ENCODE assay signal across 11 cellular contexts in genomic region chr2:170843656-170844055, GRCh38. TPM values are rescaled to one million over a fixed set of nuclear protein-coding genes. Genes with fewer than 3 reads are reported as not detected.
DNase-seq lines count a peak whose midpoint lies in the region; ATAC-seq and TF ChIP-seq lines count a peak whose summit lies in the region.
"Had no signal": no experiment of that assay in that cellular context is flagged by ENCODE, and none has a peak within 500 bp of the region (broad histone marks: within the 10 kb centered on the region; RNA-seq: fewer than 3 reads in every experiment).

No MANE protein-coding gene starts in this region.

- H3K27me3 Mint-ChIP-seq in activated naive CD8-positive, alpha-beta T cell treated with anti-CD3 and anti-CD28 coated beads, Interleukin-2, amount 10 ng/mL, durations not matched to agents 7 days and 5 days = peaks cover under 1% of the 10 kb centered on the region

- no peak overlapping the region for H3K27ac Mint-ChIP-seq in activated naive CD8-positive, alpha-beta T cell treated with anti-CD3 and anti-CD28 coated beads, Interleukin-2, amount 10 ng/mL, durations not matched to agents 7 days and 5 days
- H3K27ac Mint-ChIP-seq: activated CD4-positive, alpha-beta memory T cell treated with anti-CD3 and anti-CD28 coated beads for 36 hours; type B pancreatic cell had no signal

- TF ChIP-seq CTCF in prostate gland (IDR thresholded peaks at IDR 0.05) = no peak

- H3K4me3 ChIP-seq in MG63 = no peak overlapping the region
- H3K4me3 ChIP-seq in mesodermal cell (ENCODE audit: extremely low read depth, insufficient read depth, low read length, poor library complexity, severe bottlenecking) = no peak overlapping the region
- no peak overlapping the region for H3K4me3 ChIP-seq in prostate gland

- H3K9me3 Mint-ChIP-seq in activated naive CD8-positive, alpha-beta T cell treated with anti-CD3 and anti-CD28 coated beads, Interleukin-2, amount 10 ng/mL, durations not matched to agents 7 days and 5 days = peaks cover 2% of the 10 kb centered on the region
- H3K9me3 Mint-ChIP-seq: activated CD4-positive, alpha-beta memory T cell treated with anti-CD3 and anti-CD28 coated beads for 36 hours; type B pancreatic cell had no signal

- no CpG with 5 or more reads among the region's 2 CpGs for WGBS in mesodermal cell (ENCODE audit: insufficient coverage in 2 of 2), 2 experiments
- WGBS in prostate gland = 33% methylated on average over 2 of the region's 2 CpGs

- peaks cover 14% of the 10 kb centered on the region for H3K4me1 Mint-ChIP-seq in activated naive CD8-positive, alpha-beta T cell treated with anti-CD3 and anti-CD28 coated beads, Interleukin-2, amount 10 ng/mL, durations not matched to agents 7 days and 5 days

- intact Hi-C loops in prostate gland (cut with DNase I) = no loop called here

- peaks cover 9% of the 10 kb centered on the region for H3K36me3 Mint-ChIP-seq in activated naive CD8-positive, alpha-beta T cell treated with anti-CD3 and anti-CD28 coated beads, Interleukin-2, amount 10 ng/mL, durations not matched to agents 7 days and 5 days
- H3K36me3 Mint-ChIP-seq: activated CD4-positive, alpha-beta memory T cell treated with anti-CD3 and anti-CD28 coated beads for 36 hours; type B pancreatic cell had no signal

- H3K27me3 ChIP-seq in MG63 (no peaks in the 10 kb centered on the region), prostate gland (replicated peaks; ENCODE audit: insufficient read depth) (no peaks in the 10 kb centered on the region)

- POLR2A ChIA-PET in activated naive CD8-positive, alpha-beta T cell treated with anti-CD3 and anti-CD28 coated beads, Interleukin-2, amount 10 ng/mL, durations not matched to agents 7 days and 5 days (lab: Charles Lee) = no interaction called here

- DNase-seq in GDM1 (lab: John Stamatoyannopoulos, UW) (peak; percentile 11), MG63 (peak; percentile 42), prostate gland (ENCODE audit: low spot score) (no peak), NCI-H510A treated with DMSO at 0.1 percent for 48 hours (lab: John Stamatoyannopoulos, UW) (no peak), ureter (ENCODE audit: low spot score) (no peak)
- DNase-seq in activated naive CD8-positive, alpha-beta T cell treated with anti-CD3 and anti-CD28 coated beads, Interleukin-2, amount 10 ng/mL, durations not matched to agents 7 days and 5 days = no peak
- DNase-seq: activated CD4-positive, alpha-beta memory T cell treated with anti-CD3 and anti-CD28 coated beads for 36 hours; NCI-H69 had no signal

- H3K4me3 Mint-ChIP-seq in activated naive CD8-positive, alpha-beta T cell treated with anti-CD3 and anti-CD28 coated beads, Interleukin-2, amount 10 ng/mL, durations not matched to agents 7 days and 5 days = peak overlapping the region; percentile 54
- H3K4me3 Mint-ChIP-seq: activated CD4-positive, alpha-beta memory T cell treated with anti-CD3 and anti-CD28 coated beads for 36 hours; type B pancreatic cell had no signal

- no peak for TF ChIP-seq POLR2A in prostate gland (IDR thresholded peaks at IDR 0.05)

- H3K9me3 ChIP-seq in MG63 (no peaks in the 10 kb centered on the region), mesodermal cell (ENCODE audit: control insufficient read depth, low read length) (no peaks in the 10 kb centered on the region), prostate gland (no peaks in the 10 kb centered on the region)

- peak overlapping the region; percentile 32 for H3K27ac ChIP-seq in mesodermal cell (ENCODE audit: low read depth, low read length, severe bottlenecking)
- no peak overlapping the region for H3K27ac ChIP-seq in prostate gland

- H3K36me3 ChIP-seq in MG63 (no peaks in the 10 kb centered on the region), mesodermal cell (ENCODE audit: control insufficient read depth, insufficient read depth, low read length) (peaks cover 56% of the 10 kb centered on the region), prostate gland (no peaks in the 10 kb centered on the region)

- ATAC-seq in activated naive CD8-positive, alpha-beta T cell treated with anti-CD3 and anti-CD28 coated beads, Interleukin-2, amount 10 ng/mL, durations not matched to agents 7 days and 5 days (ENCODE audit: low read depth) = peak; percentile 71
- ATAC-seq in GM21367 (IDR thresholded peaks at IDR 0.05; ENCODE audit: unreplicated experiment) = no peak

- H3K4me1 ChIP-seq in mesodermal cell (ENCODE audit: control insufficient read depth, insufficient read depth, low read length, poor library complexity, severe bottlenecking) (peaks cover 45% of the 10 kb centered on the region), prostate gland (replicated peaks) (no peaks in the 10 kb centered on the region)

RNA-seq across cellular contexts. Expression of gene GAD1, which starts 27.0 kb away (rescaled TPM):
- total RNA-seq in MG63 (2014; rRNA removed; shearing (Covaris generic); ENCODE audit: low replicate concordance) = 3.2 TPM in 1 of 2 replicates, not detected in the other
- 1 to 10 TPM; 1.6 to 1.9 TPM for total RNA-seq in activated naive CD8-positive, alpha-beta T cell treated with anti-CD3 and anti-CD28 coated beads, Interleukin-2, amount 10 ng/mL, durations not matched to agents 7 days and 5 days
- 65.2 TPM for polyA plus RNA-seq in mesodermal cell (2013, experiment 1 of 2)
- 47.4 TPM for polyA plus RNA-seq in mesodermal cell (2013, experiment 2 of 2)
- 10 to 100 TPM in 1 of 2 donors, 1 to 10 TPM in 1; 2.9 to 16.7 TPM for total RNA-seq in prostate gland
- total RNA-seq in ureter = 0.57 TPM

Comparison
In these comparisons a context has a peak if more than half of its experiments do, and no peak if none do; other contexts are left out.
1. DNase-seq: peak in GDM1 (single experiment) and MG63 (single experiment); none in activated naive CD8-positive, alpha-beta T cell treated with anti-CD3 and anti-CD28 coated beads, Interleukin-2, amount 10 ng/mL, durations not matched to agents 7 days and 5 days (single experiment), prostate gland (single experiment), NCI-H510A treated with DMSO at 0.1 percent for 48 hours (single experiment) and ureter (single experiment).